Comparison of ENCODE assay signal across 8 cellular contexts in the genomic region with DNA sequence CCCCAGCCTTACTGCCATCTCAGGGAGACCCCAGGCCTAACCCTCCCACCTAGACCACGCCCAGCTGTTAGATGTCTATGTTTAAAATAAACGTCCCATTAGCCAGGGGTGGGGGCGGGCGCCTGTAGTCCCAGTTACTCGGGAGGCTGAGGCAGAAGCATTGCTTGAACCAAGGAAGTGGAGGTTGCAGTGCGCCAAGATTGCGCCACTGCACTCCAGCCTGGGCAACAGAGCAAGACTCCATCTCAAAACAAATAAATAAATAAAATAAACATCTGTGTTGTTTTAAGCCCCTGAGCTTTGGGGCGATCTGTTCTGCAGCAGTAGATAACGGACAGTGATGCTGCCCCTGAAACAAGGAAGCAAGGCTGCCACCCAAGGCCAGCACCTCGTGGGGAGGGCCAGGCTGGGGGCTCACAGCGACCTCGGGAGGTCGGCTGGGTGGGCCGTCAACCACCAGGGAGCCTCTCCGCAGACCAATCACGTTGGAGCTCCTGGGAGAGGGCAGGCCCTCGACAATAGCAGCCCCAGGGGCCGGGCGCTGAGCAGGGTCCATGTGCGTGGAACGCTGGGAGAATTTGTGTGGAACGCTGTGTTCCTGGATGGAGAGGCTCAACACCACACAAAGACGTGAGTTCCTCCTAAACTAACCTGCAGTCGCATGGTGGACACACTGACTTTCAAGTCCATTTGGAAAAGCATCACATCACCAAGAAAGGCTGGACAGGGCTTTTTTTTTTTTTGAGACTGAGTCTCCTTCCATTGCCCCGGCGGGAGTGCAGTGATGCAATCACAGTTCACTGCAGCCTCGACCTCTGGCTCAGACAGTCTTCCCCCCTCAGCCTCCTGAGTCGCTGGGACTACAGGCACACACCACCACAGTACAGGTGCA.
A peak's percentile ranks its signal among the peaks of the same experiment; 100 is the strongest.
DNase-seq lines count a peak whose midpoint lies in the region; TF ChIP-seq lines count a peak whose summit lies in the region.

No MANE protein-coding gene starts in this region.

- no peaks in the 10 kb centered on the region for H3K9me3 Mint-ChIP-seq in T-helper 1 cell treated with Interleukin-12 subunit alpha and Interleukin-12 subunit beta and Interleukin-4 antibody, amounts not matched to agents 30 μg/mL and 1 μg/mL, for 36 hours

- DNase-seq in T-helper 1 cell (no peak), OCI-M1 (lab: John Stamatoyannopoulos, UW) (peak; percentile 3), fibroblast of pulmonary artery (ENCODE audit: low read depth) (peak; percentile 19), inferior parietal cortex (ENCODE audit: extremely low spot score) (no peak), GM19238 (ENCODE audit: insufficient read length, low spot score) (no peak), NCI-H1417 treated with DMSO at 0.1 percent for 48 hours (lab: John Stamatoyannopoulos, UW) (no peak)

- H3K4me3 ChIP-seq in fibroblast of pulmonary artery (replicated peaks; ENCODE audit: low read depth, low read length) (no peak overlapping the region), skin epidermis (peak overlapping the region in 1 of 7 experiments; percentile 82)

- peaks cover 3% of the 10 kb centered on the region for H3K4me1 Mint-ChIP-seq in T-helper 1 cell treated with Interleukin-12 subunit alpha and Interleukin-12 subunit beta and Interleukin-4 antibody, amounts not matched to agents 30 μg/mL and 1 μg/mL, for 36 hours (ENCODE audit: low read depth)

- no peak overlapping the region for H3K27ac Mint-ChIP-seq in T-helper 1 cell treated with Interleukin-12 subunit alpha and Interleukin-12 subunit beta and Interleukin-4 antibody, amounts not matched to agents 30 μg/mL and 1 μg/mL, for 36 hours

- H3K27ac ChIP-seq in skin epidermis = peak overlapping the region in 14 of 21 experiments; percentile 87 to 98 (median 94)

- peaks cover 24% of the 10 kb centered on the region for H3K27me3 Mint-ChIP-seq in T-helper 1 cell treated with Interleukin-12 subunit alpha and Interleukin-12 subunit beta and Interleukin-4 antibody, amounts not matched to agents 30 μg/mL and 1 μg/mL, for 36 hours (ENCODE audit: low read depth)

- peak overlapping the region; percentile 53 for H3K4me3 Mint-ChIP-seq in T-helper 1 cell treated with Interleukin-12 subunit alpha and Interleukin-12 subunit beta and Interleukin-4 antibody, amounts not matched to agents 30 μg/mL and 1 μg/mL, for 36 hours

- H3K36me3 Mint-ChIP-seq in T-helper 1 cell treated with Interleukin-12 subunit alpha and Interleukin-12 subunit beta and Interleukin-4 antibody, amounts not matched to agents 30 μg/mL and 1 μg/mL, for 36 hours (ENCODE audit: low read depth) = no peaks in the 10 kb centered on the region

- TF ChIP-seq CTCF in fibroblast of pulmonary artery (IDR thresholded peaks at IDR 0.05; ENCODE audit: low read length, missing control alignments) = no peak

Comparison
In these comparisons a context has a peak if more than half of its experiments do, and no peak if none do; other contexts are left out.
1. DNase-seq: peak in OCI-M1 (single experiment) and fibroblast of pulmonary artery (single experiment); none in T-helper 1 cell (0 of 5), inferior parietal cortex (single experiment), GM19238 (single experiment) and NCI-H1417 treated with DMSO at 0.1 percent for 48 hours (single experiment).